ENCODE assay signal across 19 cellular contexts in the genomic region with DNA sequence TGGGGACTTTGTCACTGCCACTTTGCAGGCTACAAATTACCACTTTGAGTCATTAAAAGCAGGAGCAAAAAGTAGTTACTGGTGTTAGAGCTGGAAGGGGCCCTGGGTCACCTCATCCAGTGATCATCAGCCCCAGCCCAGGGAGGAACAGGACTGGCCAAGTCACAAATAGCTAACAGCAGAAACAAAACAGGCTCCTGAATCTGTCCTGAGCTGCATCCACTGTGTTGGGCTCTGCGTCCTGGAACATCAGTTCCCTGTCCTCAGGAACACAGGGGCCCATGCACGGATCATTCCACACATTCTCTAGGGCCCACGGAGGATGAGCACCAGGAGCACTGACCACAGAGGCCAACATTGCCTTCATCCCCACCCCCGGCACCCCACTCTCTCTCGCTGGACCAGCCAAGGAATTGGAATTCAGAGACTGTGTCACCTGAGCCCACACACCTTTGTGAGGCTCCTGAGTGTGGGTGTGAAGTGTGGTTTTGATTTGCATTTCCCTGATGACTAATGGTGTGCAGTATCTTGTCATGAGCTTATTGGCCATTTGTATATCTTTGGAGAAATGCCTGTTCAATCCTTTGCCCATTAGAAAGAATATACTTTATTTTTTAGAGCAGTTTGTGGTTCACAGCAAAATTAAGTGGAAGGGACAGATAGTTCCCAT.
A peak's percentile ranks its signal among the peaks of the same experiment; 100 is the strongest.
DNase-seq lines count a peak whose midpoint lies in the region; ATAC-seq and TF ChIP-seq lines count a peak whose summit lies in the region.
"Had no signal": no experiment of that assay in that cellular context is flagged by ENCODE, and none has a peak within 500 bp of the region (broad histone marks: within the 10 kb centered on the region; RNA-seq: fewer than 3 reads in every experiment).

No MANE protein-coding gene starts in this region.

- no peaks in the 10 kb centered on the region for H3K36me3 ChIP-seq in lung (ENCODE audit: control insufficient read depth in 2 of 2, insufficient read depth in 2 of 2, low read length in 2 of 2)
- H3K36me3 ChIP-seq: BE2C had no signal

- no peaks in the 10 kb centered on the region for H3K27me3 ChIP-seq in lung (ENCODE audit: control insufficient read depth, insufficient read depth)
- H3K27me3 ChIP-seq: BE2C had no signal

- POLR2A ChIA-PET in activated CD4-positive, alpha-beta memory T cell treated with anti-CD3 and anti-CD28 coated beads for 36 hours (lab: Charles Lee): no interaction called here
- POLR2A ChIA-PET in activated CD4-positive, alpha-beta memory T cell treated with anti-CD3 and anti-CD28 coated beads, Interleukin-2, amount 10 ng/mL, durations not matched to agents 7 days and 5 days (lab: Charles Lee): no interaction called here

- no peaks in the 10 kb centered on the region for H3K36me3 Mint-ChIP-seq in activated CD4-positive, alpha-beta memory T cell treated with anti-CD3 and anti-CD28 coated beads for 36 hours
- no peaks in the 10 kb centered on the region for H3K36me3 Mint-ChIP-seq in activated CD4-positive, alpha-beta memory T cell treated with anti-CD3 and anti-CD28 coated beads, Interleukin-2, amount 10 ng/mL, durations not matched to agents 7 days and 5 days (ENCODE audit: low read depth)
- H3K36me3 Mint-ChIP-seq: CD8-positive, alpha-beta T cell had no signal

- no peak overlapping the region for H3K27ac ChIP-seq in lung (ENCODE audit: low read depth in 1 of 2, low read length in 1 of 2)

- peak; percentile 13 for DNase-seq in activated CD4-positive, alpha-beta memory T cell treated with anti-CD3 and anti-CD28 coated beads for 36 hours
- DNase-seq in activated CD4-positive, alpha-beta memory T cell treated with anti-CD3 and anti-CD28 coated beads, Interleukin-2, amount 10 ng/mL, durations not matched to agents 7 days and 5 days: no peak
- DNase-seq in stimulated activated naive CD8-positive, alpha-beta T cell treated with anti-CD3 and anti-CD28 coated beads, Interleukin-15, amount 100 ng/mL, for 72 hours: no peak
- DNase-seq in stimulated activated naive CD8-positive, alpha-beta T cell treated with anti-CD3 and anti-CD28 coated beads, Interleukin-15, Interleukin-2, amounts not matched to agents 100 U/mL and 50 U/mL, for 24 hours: no peak
- DNase-seq in lung (ENCODE audit: low spot score) (peak; percentile 15), Ammon's horn (ENCODE audit: low spot score) (no peak)
- no peak for DNase-seq in stimulated activated CD8-positive, alpha-beta memory T cell treated with anti-CD3 and anti-CD28 coated beads, Interleukin-4, amount 100 ng/mL, for 48 hours
- DNase-seq: 8988T, BE2C, DMS53, EL, KBM-7, NCI-H1105, NCI-H510A, NCI-H774, OCI-M1, Right ventricle myocardium superior had no signal

- CTCF ChIA-PET in activated CD4-positive, alpha-beta memory T cell treated with anti-CD3 and anti-CD28 coated beads for 36 hours (lab: Charles Lee): interaction anchor here (0.5 kb wide), 1 partner anchor 167 kb away, joined by 3 read pairs; no protein-coding TSS in a partner anchor
- CTCF ChIA-PET in activated CD4-positive, alpha-beta memory T cell treated with anti-CD3 and anti-CD28 coated beads, Interleukin-2, amount 10 ng/mL, durations not matched to agents 7 days and 5 days (lab: Charles Lee): no interaction called here

- H3K4me3 Mint-ChIP-seq in activated CD4-positive, alpha-beta memory T cell treated with anti-CD3 and anti-CD28 coated beads for 36 hours: no peak overlapping the region
- no peak overlapping the region for H3K4me3 Mint-ChIP-seq in activated CD4-positive, alpha-beta memory T cell treated with anti-CD3 and anti-CD28 coated beads, Interleukin-2, amount 10 ng/mL, durations not matched to agents 7 days and 5 days
- H3K4me3 Mint-ChIP-seq in stimulated activated naive CD8-positive, alpha-beta T cell treated with anti-CD3 and anti-CD28 coated beads, Interleukin-15, amount 100 ng/mL, for 72 hours: no peak overlapping the region
- H3K4me3 Mint-ChIP-seq: CD8-positive, alpha-beta T cell had no signal

- WGBS in lung, 2 donors: 80 to 82% methylated on average over 5 of the region's 5 CpGs

- peak; percentile 50 for ATAC-seq in stimulated activated naive CD8-positive, alpha-beta T cell treated with anti-CD3 and anti-CD28 coated beads, Interleukin-15, amount 100 ng/mL, for 72 hours
- ATAC-seq in stimulated activated naive CD8-positive, alpha-beta T cell treated with anti-CD3 and anti-CD28 coated beads, Interleukin-15, Interleukin-2, amounts not matched to agents 100 U/mL and 50 U/mL, for 24 hours: no peak
- ATAC-seq in lung (ENCODE audit: insufficient read depth, low FRiP score): no peak
- no peak for ATAC-seq in HG03460 (IDR thresholded peaks at IDR 0.05; ENCODE audit: unreplicated experiment)
- ATAC-seq: CD8-positive, alpha-beta T cell had no signal

- no peaks in the 10 kb centered on the region for H3K27me3 Mint-ChIP-seq in activated CD4-positive, alpha-beta memory T cell treated with anti-CD3 and anti-CD28 coated beads for 36 hours
- no peaks in the 10 kb centered on the region for H3K27me3 Mint-ChIP-seq in activated CD4-positive, alpha-beta memory T cell treated with anti-CD3 and anti-CD28 coated beads, Interleukin-2, amount 10 ng/mL, durations not matched to agents 7 days and 5 days
- no peaks in the 10 kb centered on the region for H3K27me3 Mint-ChIP-seq in stimulated activated naive CD8-positive, alpha-beta T cell treated with anti-CD3 and anti-CD28 coated beads, Interleukin-15, amount 100 ng/mL, for 72 hours

- no peak for TF ChIP-seq CTCF in lung (IDR thresholded peaks at IDR 0.05; ENCODE audit: control extremely low read depth, extremely low read depth)

- H3K4me3 ChIP-seq in lung: no peak overlapping the region

- no peaks in the 10 kb centered on the region for H3K4me1 Mint-ChIP-seq in activated CD4-positive, alpha-beta memory T cell treated with anti-CD3 and anti-CD28 coated beads for 36 hours (ENCODE audit: low read depth)
- peaks cover 2% of the 10 kb centered on the region for H3K4me1 Mint-ChIP-seq in activated CD4-positive, alpha-beta memory T cell treated with anti-CD3 and anti-CD28 coated beads, Interleukin-2, amount 10 ng/mL, durations not matched to agents 7 days and 5 days
- H3K4me1 Mint-ChIP-seq in stimulated activated naive CD8-positive, alpha-beta T cell treated with anti-CD3 and anti-CD28 coated beads, Interleukin-15, amount 100 ng/mL, for 72 hours: peaks cover 15% of the 10 kb centered on the region

- H3K4me1 ChIP-seq in lung (ENCODE audit: control insufficient read depth in 2 of 2, insufficient read depth in 2 of 2, low read length in 2 of 2): peaks cover 0 to 1% of the 10 kb centered on the region in 2 donors
- H3K4me1 ChIP-seq: BE2C had no signal

- intact Hi-C loops in activated CD4-positive, alpha-beta memory T cell treated with anti-CD3 and anti-CD28 coated beads for 36 hours (cut with micrococcal nuclease): no loop called here

- H3K27ac Mint-ChIP-seq in activated CD4-positive, alpha-beta memory T cell treated with anti-CD3 and anti-CD28 coated beads for 36 hours: no peak overlapping the region
- no peak overlapping the region for H3K27ac Mint-ChIP-seq in activated CD4-positive, alpha-beta memory T cell treated with anti-CD3 and anti-CD28 coated beads, Interleukin-2, amount 10 ng/mL, durations not matched to agents 7 days and 5 days
- H3K27ac Mint-ChIP-seq in stimulated activated naive CD8-positive, alpha-beta T cell treated with anti-CD3 and anti-CD28 coated beads, Interleukin-15, amount 100 ng/mL, for 72 hours: no peak overlapping the region
- H3K27ac Mint-ChIP-seq: CD8-positive, alpha-beta T cell had no signal

- H3K9me3 Mint-ChIP-seq in activated CD4-positive, alpha-beta memory T cell treated with anti-CD3 and anti-CD28 coated beads for 36 hours: no peaks in the 10 kb centered on the region
- H3K9me3 Mint-ChIP-seq in activated CD4-positive, alpha-beta memory T cell treated with anti-CD3 and anti-CD28 coated beads, Interleukin-2, amount 10 ng/mL, durations not matched to agents 7 days and 5 days: no peaks in the 10 kb centered on the region
- no peaks in the 10 kb centered on the region for H3K9me3 Mint-ChIP-seq in stimulated activated naive CD8-positive, alpha-beta T cell treated with anti-CD3 and anti-CD28 coated beads, Interleukin-15, amount 100 ng/mL, for 72 hours
- H3K9me3 Mint-ChIP-seq: CD8-positive, alpha-beta T cell had no signal

- no peaks in the 10 kb centered on the region for H3K9me3 ChIP-seq in lung (ENCODE audit: control insufficient read depth in 2 of 2, insufficient read depth in 1 of 2, low read length in 1 of 2)
- H3K9me3 ChIP-seq: BE2C had no signal

Comparison
In these comparisons a context has a peak if more than half of its experiments do, and no peak if none do; other contexts are left out.
1. DNase-seq: peak in activated CD4-positive, alpha-beta memory T cell treated with anti-CD3 and anti-CD28 coated beads for 36 hours (single experiment) and lung (single experiment); none in activated CD4-positive, alpha-beta memory T cell treated with anti-CD3 and anti-CD28 coated beads, Interleukin-2, amount 10 ng/mL, durations not matched to agents 7 days and 5 days (single experiment), stimulated activated naive CD8-positive, alpha-beta T cell treated with anti-CD3 and anti-CD28 coated beads, Interleukin-15, amount 100 ng/mL, for 72 hours (0 of 2), stimulated activated naive CD8-positive, alpha-beta T cell treated with anti-CD3 and anti-CD28 coated beads, Interleukin-15, Interleukin-2, amounts not matched to agents 100 U/mL and 50 U/mL, for 24 hours (single experiment), Ammon's horn (single experiment) and stimulated activated CD8-positive, alpha-beta memory T cell treated with anti-CD3 and anti-CD28 coated beads, Interleukin-4, amount 100 ng/mL, for 48 hours (single experiment).